ENCODE assay signal across 8 cellular contexts in genomic region chr1:46131093-46131492, GRCh38. TPM values are rescaled to one million over a fixed set of nuclear protein-coding genes. Genes with fewer than 3 reads are reported as not detected.
DNase-seq lines count a peak whose midpoint lies in the region; ATAC-seq and TF ChIP-seq lines count a peak whose summit lies in the region.

No MANE protein-coding gene starts in this region.

- intact Hi-C loops in esophagus muscularis mucosa (cut with DNase I) (loop anchor here (5.0 kb wide), 1 partner anchor 46 kb away; the partner anchor contains the start of genes P3R3URF and TSPAN1), gastrocnemius medialis (cut with DNase I; ENCODE audit: low total_unique reads) (loop anchor here (5.0 to 10.0 kb wide), 4 partner anchors 94 to 546 kb away; partner anchors contain the start of genes GPBP1L1, MAST2, NASP and TMEM69)

- H3K27me3 ChIP-seq in OCI-LY3 (ENCODE audit: low read depth, low read length) (no peaks in the 10 kb centered on the region), esophagus muscularis mucosa (no peaks in the 10 kb centered on the region), gastrocnemius medialis (peaks cover 0 to 10% (median 6%) of the 10 kb centered on the region in 3 donors)

- H3K79me2 ChIP-seq in OCI-LY3 (ENCODE audit: low read length): no peaks in the 10 kb centered on the region; the same call in 1 of the 2 replicates

- DNase-seq in NCI-H1417 (lab: John Stamatoyannopoulos, UW): peak in 2 of 3 experiments; percentile 11 to 61
- no peak for DNase-seq in NCI-H1417 treated with DMSO at 0.1 percent for 48 hours (lab: John Stamatoyannopoulos, UW)
- DNase-seq in esophagus muscularis mucosa (ENCODE audit: extremely low spot score): no peak
- DNase-seq in gastrocnemius medialis: no peak
- no peak for DNase-seq in stimulated activated CD4-positive, alpha-beta T cell treated with anti-CD3 and anti-CD28 coated beads, Interleukin-4, amount 100 ng/mL, for 1 hour

- no peak overlapping the region for H2AFZ ChIP-seq in OCI-LY3 (ENCODE audit: low read depth, low read length)

- H4K20me1 ChIP-seq in OCI-LY3 (ENCODE audit: insufficient read depth, low read length): no peaks in the 10 kb centered on the region

- 3% methylated on average over 10 of the region's 10 CpGs for WGBS in esophagus muscularis mucosa

- peak overlapping the region; percentile 39 for H3K9ac ChIP-seq in OCI-LY3 (ENCODE audit: low read length)

- H3K36me3 ChIP-seq in OCI-LY3 (replicated peaks; ENCODE audit: low read depth, low read length): no peaks in the 10 kb centered on the region
- peaks cover 0 to under 1% (median 0%) of the 10 kb centered on the region in 4 donors for H3K36me3 ChIP-seq in esophagus muscularis mucosa
- no peaks in the 10 kb centered on the region for H3K36me3 ChIP-seq in gastrocnemius medialis

- ATAC-seq in gastrocnemius medialis: no peak
- no peak for ATAC-seq in HG02870 (IDR thresholded peaks at IDR 0.05; ENCODE audit: unreplicated experiment)
- no peak for ATAC-seq in GM19328 (IDR thresholded peaks at IDR 0.05; ENCODE audit: unreplicated experiment)

- H3K9me3 ChIP-seq in OCI-LY3 (ENCODE audit: insufficient read depth, low read length): no peaks in the 10 kb centered on the region
- H3K9me3 ChIP-seq in esophagus muscularis mucosa: no peaks in the 10 kb centered on the region
- no peaks in the 10 kb centered on the region for H3K9me3 ChIP-seq in gastrocnemius medialis

- H3K27ac ChIP-seq in OCI-LY3 (ENCODE audit: low read length) (no peak overlapping the region), esophagus muscularis mucosa (replicated peaks in 1 of 4) (peak overlapping the region; percentile 92 to 96 (median 94)), gastrocnemius medialis (peak overlapping the region; percentile 96 to 99 (median 98))

- H3K4me3 ChIP-seq in OCI-LY3 (ENCODE audit: low read length) (peak overlapping the region; percentile 97), esophagus muscularis mucosa (peak overlapping the region; percentile 63 to 79 (median 72)), gastrocnemius medialis (peak overlapping the region; percentile 76 to 95 (median 84))

- peaks cover 21% of the 10 kb centered on the region for H3K4me1 ChIP-seq in OCI-LY3 (ENCODE audit: low read length)
- peaks cover 26 to 49% (median 35%) of the 10 kb centered on the region in 4 donors for H3K4me1 ChIP-seq in esophagus muscularis mucosa
- H3K4me1 ChIP-seq in gastrocnemius medialis: peaks cover 39 to 48% of the 10 kb centered on the region in 2 donors

- in situ Hi-C loops in gastrocnemius medialis (cut with MboI; ENCODE audit: low sequenced_read_pairs in 4 of 4): no loop called here

- TF ChIP-seq POLR2A in esophagus muscularis mucosa (IDR thresholded peaks at IDR 0.05; ENCODE audit: low read depth): no peak
- TF ChIP-seq POLR2A in gastrocnemius medialis (IDR thresholded peaks at IDR 0.05): no peak

- peak overlapping the region; percentile 99 for H3K4me2 ChIP-seq in OCI-LY3 (ENCODE audit: low read length)

- TF ChIP-seq CTCF in OCI-LY3 (IDR thresholded peaks at IDR 0.05; ENCODE audit: low read depth, low read length) (no peak), esophagus muscularis mucosa (IDR thresholded peaks at IDR 0.05) (no peak), gastrocnemius medialis (IDR thresholded peaks at IDR 0.05 in 4 of 5, conservative IDR thresholded peaks at IDR 0.05 in 1 of 5) (no peak)

- no peak for TF ChIP-seq EP300 in esophagus muscularis mucosa (IDR thresholded peaks at IDR 0.05)

RNA-seq across cellular contexts. Expression of gene PIK3R3, which starts 1.3 kb away (rescaled TPM):
- 10 to 100 TPM; 13.7 to 34.3 (median 21.4) TPM for total RNA-seq in esophagus muscularis mucosa
- total RNA-seq in gastrocnemius medialis: 10 to 100 TPM; 12.1 to 23.8 (median 15.9) TPM

RNA-seq across cellular contexts. Expression of gene TSPAN1, which starts 43.8 kb away (rescaled TPM):
- 1 to 10 TPM in 3 of 4 donors, under 1 TPM in 1; 0.83 to 1.6 (median 1.5) TPM for total RNA-seq in esophagus muscularis mucosa
- 10 to 100 TPM in 1 of 4 donors, 1 to 10 TPM in 2, under 1 TPM in 1; 0.88 to 10.7 (median 6.0) TPM for total RNA-seq in gastrocnemius medialis

RNA-seq across cellular contexts. Expression of gene P3R3URF, which starts 45.2 kb away (rescaled TPM):
- not detected for total RNA-seq in esophagus muscularis mucosa
- total RNA-seq in gastrocnemius medialis: not detected

Comparison
In these comparisons a context has a peak if more than half of its experiments do, and no peak if none do; other contexts are left out.
1. DNase-seq: peak in NCI-H1417 (2 of 3); none in NCI-H1417 treated with DMSO at 0.1 percent for 48 hours (single experiment), esophagus muscularis mucosa (single experiment), gastrocnemius medialis (0 of 2) and stimulated activated CD4-positive, alpha-beta T cell treated with anti-CD3 and anti-CD28 coated beads, Interleukin-4, amount 100 ng/mL, for 1 hour (single experiment).
2. Peak in every context shown above with its lines, with median percentiles within 50 percentile points of each other: H3K4me3 ChIP-seq.